ENCODE assay signal across 1 cellular context in the genomic region with DNA sequence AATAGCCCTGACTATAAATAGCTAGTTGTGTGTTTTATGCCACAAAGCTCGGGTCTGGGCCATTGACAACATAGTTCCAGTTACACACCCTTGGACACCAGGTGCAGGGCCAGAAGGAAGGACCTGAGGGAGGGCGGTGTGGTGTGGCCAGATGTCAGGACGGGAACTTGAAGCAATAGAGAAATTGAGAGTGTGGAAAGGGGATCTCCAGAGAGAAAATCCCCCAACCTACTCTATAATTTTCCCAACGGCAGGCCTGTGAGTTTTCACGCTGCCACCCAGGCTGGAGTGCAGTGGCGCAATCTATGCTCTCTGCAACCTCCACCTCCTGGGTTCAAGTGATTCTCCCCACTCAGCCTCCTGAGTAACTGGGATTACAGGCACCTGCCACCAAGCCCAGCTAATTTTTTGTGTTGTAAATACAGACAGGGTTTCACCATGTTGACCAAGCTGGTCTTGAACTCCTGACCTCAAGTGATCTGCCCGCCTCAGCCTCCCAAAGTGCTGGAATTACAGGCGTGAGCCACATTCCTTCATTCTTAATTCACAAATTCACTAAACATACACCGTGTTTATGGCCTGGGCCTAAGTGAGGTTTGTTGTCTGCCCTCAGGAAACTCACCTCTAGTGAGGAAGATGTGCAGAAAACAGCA.
TF ChIP-seq lines count a peak whose summit lies in the region.

No MANE protein-coding gene starts in this region.

TF ChIP-seq in GM12878, 131 proteins besides CTCF, POLR2A, EP300 and RAD21 (continued from another document and continues in another):
- TF ChIP-seq, protein P1, sequence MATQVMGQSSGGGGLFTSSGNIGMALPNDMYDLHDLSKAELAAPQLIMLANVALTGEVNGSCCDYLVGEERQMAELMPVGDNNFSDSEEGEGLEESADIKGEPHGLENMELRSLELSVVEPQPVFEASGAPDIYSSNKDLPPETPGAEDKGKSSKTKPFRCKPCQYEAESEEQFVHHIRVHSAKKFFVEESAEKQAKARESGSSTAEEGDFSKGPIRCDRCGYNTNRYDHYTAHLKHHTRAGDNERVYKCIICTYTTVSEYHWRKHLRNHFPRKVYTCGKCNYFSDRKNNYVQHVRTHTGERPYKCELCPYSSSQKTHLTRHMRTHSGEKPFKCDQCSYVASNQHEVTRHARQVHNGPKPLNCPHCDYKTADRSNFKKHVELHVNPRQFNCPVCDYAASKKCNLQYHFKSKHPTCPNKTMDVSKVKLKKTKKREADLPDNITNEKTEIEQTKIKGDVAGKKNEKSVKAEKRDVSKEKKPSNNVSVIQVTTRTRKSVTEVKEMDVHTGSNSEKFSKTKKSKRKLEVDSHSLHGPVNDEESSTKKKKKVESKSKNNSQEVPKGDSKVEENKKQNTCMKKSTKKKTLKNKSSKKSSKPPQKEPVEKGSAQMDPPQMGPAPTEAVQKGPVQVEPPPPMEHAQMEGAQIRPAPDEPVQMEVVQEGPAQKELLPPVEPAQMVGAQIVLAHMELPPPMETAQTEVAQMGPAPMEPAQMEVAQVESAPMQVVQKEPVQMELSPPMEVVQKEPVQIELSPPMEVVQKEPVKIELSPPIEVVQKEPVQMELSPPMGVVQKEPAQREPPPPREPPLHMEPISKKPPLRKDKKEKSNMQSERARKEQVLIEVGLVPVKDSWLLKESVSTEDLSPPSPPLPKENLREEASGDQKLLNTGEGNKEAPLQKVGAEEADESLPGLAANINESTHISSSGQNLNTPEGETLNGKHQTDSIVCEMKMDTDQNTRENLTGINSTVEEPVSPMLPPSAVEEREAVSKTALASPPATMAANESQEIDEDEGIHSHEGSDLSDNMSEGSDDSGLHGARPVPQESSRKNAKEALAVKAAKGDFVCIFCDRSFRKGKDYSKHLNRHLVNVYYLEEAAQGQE (IDR thresholded peaks at IDR 0.05; ENCODE audit: low read depth, low read length) = no peak
- TF ChIP-seq, protein P2, sequence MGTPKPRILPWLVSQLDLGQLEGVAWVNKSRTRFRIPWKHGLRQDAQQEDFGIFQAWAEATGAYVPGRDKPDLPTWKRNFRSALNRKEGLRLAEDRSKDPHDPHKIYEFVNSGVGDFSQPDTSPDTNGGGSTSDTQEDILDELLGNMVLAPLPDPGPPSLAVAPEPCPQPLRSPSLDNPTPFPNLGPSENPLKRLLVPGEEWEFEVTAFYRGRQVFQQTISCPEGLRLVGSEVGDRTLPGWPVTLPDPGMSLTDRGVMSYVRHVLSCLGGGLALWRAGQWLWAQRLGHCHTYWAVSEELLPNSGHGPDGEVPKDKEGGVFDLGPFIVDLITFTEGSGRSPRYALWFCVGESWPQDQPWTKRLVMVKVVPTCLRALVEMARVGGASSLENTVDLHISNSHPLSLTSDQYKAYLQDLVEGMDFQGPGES (IDR thresholded peaks at IDR 0.05) = no peak
- 0 out of 2 replicates have a peak, but pooled peaks have one; percentile 29 for TF ChIP-seq ZNF24 (IDR thresholded peaks at IDR 0.05)
- TF ChIP-seq TCF3 (IDR thresholded peaks at IDR 0.05; ENCODE audit: borderline replicate concordance, insufficient read depth, low read depth, low read length) = peak; percentile 83; the same call in 1 of the 2 replicates
- TF ChIP-seq, protein P3, sequence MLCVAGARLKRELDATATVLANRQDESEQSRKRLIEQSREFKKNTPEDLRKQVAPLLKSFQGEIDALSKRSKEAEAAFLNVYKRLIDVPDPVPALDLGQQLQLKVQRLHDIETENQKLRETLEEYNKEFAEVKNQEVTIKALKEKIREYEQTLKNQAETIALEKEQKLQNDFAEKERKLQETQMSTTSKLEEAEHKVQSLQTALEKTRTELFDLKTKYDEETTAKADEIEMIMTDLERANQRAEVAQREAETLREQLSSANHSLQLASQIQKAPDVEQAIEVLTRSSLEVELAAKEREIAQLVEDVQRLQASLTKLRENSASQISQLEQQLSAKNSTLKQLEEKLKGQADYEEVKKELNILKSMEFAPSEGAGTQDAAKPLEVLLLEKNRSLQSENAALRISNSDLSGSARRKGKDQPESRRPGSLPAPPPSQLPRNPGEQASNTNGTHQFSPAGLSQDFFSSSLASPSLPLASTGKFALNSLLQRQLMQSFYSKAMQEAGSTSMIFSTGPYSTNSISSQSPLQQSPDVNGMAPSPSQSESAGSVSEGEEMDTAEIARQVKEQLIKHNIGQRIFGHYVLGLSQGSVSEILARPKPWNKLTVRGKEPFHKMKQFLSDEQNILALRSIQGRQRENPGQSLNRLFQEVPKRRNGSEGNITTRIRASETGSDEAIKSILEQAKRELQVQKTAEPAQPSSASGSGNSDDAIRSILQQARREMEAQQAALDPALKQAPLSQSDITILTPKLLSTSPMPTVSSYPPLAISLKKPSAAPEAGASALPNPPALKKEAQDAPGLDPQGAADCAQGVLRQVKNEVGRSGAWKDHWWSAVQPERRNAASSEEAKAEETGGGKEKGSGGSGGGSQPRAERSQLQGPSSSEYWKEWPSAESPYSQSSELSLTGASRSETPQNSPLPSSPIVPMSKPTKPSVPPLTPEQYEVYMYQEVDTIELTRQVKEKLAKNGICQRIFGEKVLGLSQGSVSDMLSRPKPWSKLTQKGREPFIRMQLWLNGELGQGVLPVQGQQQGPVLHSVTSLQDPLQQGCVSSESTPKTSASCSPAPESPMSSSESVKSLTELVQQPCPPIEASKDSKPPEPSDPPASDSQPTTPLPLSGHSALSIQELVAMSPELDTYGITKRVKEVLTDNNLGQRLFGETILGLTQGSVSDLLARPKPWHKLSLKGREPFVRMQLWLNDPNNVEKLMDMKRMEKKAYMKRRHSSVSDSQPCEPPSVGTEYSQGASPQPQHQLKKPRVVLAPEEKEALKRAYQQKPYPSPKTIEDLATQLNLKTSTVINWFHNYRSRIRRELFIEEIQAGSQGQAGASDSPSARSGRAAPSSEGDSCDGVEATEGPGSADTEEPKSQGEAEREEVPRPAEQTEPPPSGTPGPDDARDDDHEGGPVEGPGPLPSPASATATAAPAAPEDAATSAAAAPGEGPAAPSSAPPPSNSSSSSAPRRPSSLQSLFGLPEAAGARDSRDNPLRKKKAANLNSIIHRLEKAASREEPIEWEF (IDR thresholded peaks at IDR 0.05; ENCODE audit: insufficient replicate concordance, low read depth, low read length) = peak; percentile 65
- TF ChIP-seq, protein P4, sequence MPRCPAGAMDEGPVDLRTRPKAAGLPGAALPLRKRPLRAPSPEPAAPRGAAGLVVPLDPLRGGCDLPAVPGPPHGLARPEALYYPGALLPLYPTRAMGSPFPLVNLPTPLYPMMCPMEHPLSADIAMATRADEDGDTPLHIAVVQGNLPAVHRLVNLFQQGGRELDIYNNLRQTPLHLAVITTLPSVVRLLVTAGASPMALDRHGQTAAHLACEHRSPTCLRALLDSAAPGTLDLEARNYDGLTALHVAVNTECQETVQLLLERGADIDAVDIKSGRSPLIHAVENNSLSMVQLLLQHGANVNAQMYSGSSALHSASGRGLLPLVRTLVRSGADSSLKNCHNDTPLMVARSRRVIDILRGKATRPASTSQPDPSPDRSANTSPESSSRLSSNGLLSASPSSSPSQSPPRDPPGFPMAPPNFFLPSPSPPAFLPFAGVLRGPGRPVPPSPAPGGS (IDR thresholded peaks at IDR 0.05; ENCODE audit: borderline replicate concordance, insufficient read depth, low read depth, low read length, poor library complexity, severe bottlenecking) = peak; percentile 89
- no peak for TF ChIP-seq HCFC1 (IDR thresholded peaks at IDR 0.05; ENCODE audit: low read length)
- TF ChIP-seq, protein P5, sequence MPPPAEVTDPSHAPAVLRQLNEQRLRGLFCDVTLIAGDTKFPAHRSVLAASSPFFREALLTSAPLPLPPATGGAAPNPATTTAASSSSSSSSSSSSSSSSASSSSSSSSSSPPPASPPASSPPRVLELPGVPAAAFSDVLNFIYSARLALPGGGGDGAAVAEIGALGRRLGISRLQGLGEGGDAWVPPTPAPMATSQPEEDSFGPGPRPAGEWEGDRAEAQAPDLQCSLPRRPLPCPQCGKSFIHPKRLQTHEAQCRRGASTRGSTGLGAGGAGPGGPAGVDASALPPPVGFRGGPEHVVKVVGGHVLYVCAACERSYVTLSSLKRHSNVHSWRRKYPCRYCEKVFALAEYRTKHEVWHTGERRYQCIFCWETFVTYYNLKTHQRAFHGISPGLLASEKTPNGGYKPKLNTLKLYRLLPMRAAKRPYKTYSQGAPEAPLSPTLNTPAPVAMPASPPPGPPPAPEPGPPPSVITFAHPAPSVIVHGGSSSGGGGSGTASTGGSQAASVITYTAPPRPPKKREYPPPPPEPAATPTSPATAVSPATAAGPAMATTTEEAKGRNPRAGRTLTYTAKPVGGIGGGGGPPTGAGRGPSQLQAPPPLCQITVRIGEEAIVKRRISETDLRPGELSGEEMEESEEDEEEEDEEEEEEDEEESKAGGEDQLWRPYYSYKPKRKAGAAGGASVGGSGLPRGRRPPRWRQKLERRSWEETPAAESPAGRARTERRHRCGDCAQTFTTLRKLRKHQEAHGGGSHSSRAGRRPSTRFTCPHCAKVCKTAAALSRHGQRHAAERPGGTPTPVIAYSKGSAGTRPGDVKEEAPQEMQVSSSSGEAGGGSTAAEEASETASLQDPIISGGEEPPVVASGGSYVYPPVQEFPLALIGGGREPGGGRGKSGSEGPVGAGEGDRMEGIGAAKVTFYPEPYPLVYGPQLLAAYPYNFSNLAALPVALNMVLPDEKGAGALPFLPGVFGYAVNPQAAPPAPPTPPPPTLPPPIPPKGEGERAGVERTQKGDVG (CRISPR knock-in tag; IDR thresholded peaks at IDR 0.05) = no peak
- TF ChIP-seq CREB1 (IDR thresholded peaks at IDR 0.05; ENCODE audit: low read depth) = 0 out of 2 replicates have a peak, but pooled peaks have one; percentile 20
- TF ChIP-seq PAX8 (IDR thresholded peaks at IDR 0.05) = no peak
- no peak; the same call in 1 of the 2 replicates for TF ChIP-seq BCL11A (IDR thresholded peaks at IDR 0.05; ENCODE audit: low read depth, low read length)
- TF ChIP-seq LARP7 (IDR thresholded peaks at IDR 0.05) = no peak
- TF ChIP-seq MYB (IDR thresholded peaks at IDR 0.05; ENCODE audit: borderline replicate concordance, low read depth, low read length) = 0 out of 2 replicates have a peak, but pooled peaks have one; percentile 40
- no peak for TF ChIP-seq TARDBP (IDR thresholded peaks at IDR 0.05; ENCODE audit: borderline replicate concordance)
- no peak for TF ChIP-seq GABPA (IDR thresholded peaks at IDR 0.05; ENCODE audit: low read depth)
- TF ChIP-seq TCF12 (IDR thresholded peaks at IDR 0.05; ENCODE audit: low read depth, low read length) = peak; percentile 97
- TF ChIP-seq STAT1 (conservative IDR thresholded peaks at IDR 0.05) = no peak
- TF ChIP-seq SMC3 (IDR thresholded peaks at IDR 0.05; ENCODE audit: borderline replicate concordance, low read length) = no peak
- TF ChIP-seq CHD4 (IDR thresholded peaks at IDR 0.05) = no peak
- TF ChIP-seq, protein P6, sequence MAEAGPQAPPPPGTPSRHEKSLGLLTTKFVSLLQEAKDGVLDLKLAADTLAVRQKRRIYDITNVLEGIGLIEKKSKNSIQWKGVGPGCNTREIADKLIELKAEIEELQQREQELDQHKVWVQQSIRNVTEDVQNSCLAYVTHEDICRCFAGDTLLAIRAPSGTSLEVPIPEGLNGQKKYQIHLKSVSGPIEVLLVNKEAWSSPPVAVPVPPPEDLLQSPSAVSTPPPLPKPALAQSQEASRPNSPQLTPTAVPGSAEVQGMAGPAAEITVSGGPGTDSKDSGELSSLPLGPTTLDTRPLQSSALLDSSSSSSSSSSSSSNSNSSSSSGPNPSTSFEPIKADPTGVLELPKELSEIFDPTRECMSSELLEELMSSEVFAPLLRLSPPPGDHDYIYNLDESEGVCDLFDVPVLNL (IDR thresholded peaks at IDR 0.05; ENCODE audit: low read depth, low read length) = no peak
- no peak for TF ChIP-seq SUZ12 (IDR thresholded peaks at IDR 0.05; ENCODE audit: unreplicated experiment)
- no peak for TF ChIP-seq ZNF622 (IDR thresholded peaks at IDR 0.05)
- TF ChIP-seq, protein P7, sequence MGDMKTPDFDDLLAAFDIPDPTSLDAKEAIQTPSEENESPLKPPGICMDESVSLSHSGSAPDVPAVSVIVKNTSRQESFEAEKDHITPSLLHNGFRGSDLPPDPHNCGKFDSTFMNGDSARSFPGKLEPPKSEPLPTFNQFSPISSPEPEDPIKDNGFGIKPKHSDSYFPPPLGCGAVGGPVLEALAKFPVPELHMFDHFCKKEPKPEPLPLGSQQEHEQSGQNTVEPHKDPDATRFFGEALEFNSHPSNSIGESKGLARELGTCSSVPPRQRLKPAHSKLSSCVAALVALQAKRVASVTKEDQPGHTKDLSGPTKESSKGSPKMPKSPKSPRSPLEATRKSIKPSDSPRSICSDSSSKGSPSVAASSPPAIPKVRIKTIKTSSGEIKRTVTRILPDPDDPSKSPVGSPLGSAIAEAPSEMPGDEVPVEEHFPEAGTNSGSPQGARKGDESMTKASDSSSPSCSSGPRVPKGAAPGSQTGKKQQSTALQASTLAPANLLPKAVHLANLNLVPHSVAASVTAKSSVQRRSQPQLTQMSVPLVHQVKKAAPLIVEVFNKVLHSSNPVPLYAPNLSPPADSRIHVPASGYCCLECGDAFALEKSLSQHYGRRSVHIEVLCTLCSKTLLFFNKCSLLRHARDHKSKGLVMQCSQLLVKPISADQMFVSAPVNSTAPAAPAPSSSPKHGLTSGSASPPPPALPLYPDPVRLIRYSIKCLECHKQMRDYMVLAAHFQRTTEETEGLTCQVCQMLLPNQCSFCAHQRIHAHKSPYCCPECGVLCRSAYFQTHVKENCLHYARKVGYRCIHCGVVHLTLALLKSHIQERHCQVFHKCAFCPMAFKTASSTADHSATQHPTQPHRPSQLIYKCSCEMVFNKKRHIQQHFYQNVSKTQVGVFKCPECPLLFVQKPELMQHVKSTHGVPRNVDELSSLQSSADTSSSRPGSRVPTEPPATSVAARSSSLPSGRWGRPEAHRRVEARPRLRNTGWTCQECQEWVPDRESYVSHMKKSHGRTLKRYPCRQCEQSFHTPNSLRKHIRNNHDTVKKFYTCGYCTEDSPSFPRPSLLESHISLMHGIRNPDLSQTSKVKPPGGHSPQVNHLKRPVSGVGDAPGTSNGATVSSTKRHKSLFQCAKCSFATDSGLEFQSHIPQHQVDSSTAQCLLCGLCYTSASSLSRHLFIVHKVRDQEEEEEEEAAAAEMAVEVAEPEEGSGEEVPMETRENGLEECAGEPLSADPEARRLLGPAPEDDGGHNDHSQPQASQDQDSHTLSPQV (IDR thresholded peaks at IDR 0.05) = no peak
- TF ChIP-seq SREBF2 (IDR thresholded peaks at IDR 0.05; ENCODE audit: low read length) = no peak
- TF ChIP-seq TBL1XR1 (IDR thresholded peaks at IDR 0.05; ENCODE audit: low read depth, low read length) = peak; percentile 17; the same call in 1 of the 2 replicates
- TF ChIP-seq NR2C2 (IDR thresholded peaks at IDR 0.05; ENCODE audit: borderline replicate concordance, control insufficient read depth, insufficient read length, low read depth) = no peak
- TF ChIP-seq, protein P8, sequence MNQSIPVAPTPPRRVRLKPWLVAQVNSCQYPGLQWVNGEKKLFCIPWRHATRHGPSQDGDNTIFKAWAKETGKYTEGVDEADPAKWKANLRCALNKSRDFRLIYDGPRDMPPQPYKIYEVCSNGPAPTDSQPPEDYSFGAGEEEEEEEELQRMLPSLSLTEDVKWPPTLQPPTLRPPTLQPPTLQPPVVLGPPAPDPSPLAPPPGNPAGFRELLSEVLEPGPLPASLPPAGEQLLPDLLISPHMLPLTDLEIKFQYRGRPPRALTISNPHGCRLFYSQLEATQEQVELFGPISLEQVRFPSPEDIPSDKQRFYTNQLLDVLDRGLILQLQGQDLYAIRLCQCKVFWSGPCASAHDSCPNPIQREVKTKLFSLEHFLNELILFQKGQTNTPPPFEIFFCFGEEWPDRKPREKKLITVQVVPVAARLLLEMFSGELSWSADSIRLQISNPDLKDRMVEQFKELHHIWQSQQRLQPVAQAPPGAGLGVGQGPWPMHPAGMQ (IDR thresholded peaks at IDR 0.05; ENCODE audit: borderline replicate concordance) = no peak
- TF ChIP-seq POLR2AphosphoS5 (IDR thresholded peaks at IDR 0.05; ENCODE audit: low read length) = no peak
- TF ChIP-seq MTA3 (IDR thresholded peaks at IDR 0.05; ENCODE audit: borderline replicate concordance, low read length) = peak; percentile 55; the same call in 1 of the 2 replicates
- TF ChIP-seq CHD2 (IDR thresholded peaks at IDR 0.05; ENCODE audit: borderline replicate concordance, low read depth, low read length) = no peak
- peak; percentile 36; the same call in 1 of the 2 replicates for TF ChIP-seq SPI1 (IDR thresholded peaks at IDR 0.05; ENCODE audit: borderline replicate concordance, insufficient read depth, low read depth, low read length)
- peak; percentile 53; the same call in 1 of the 2 replicates for TF ChIP-seq PAX5 (IDR thresholded peaks at IDR 0.05; ENCODE audit: borderline replicate concordance, low read depth, low read length)
